ENCODE assay signal across 10 cellular contexts in genomic region chr1:212610575-212610967, GRCh38. TPM values are rescaled to one million over a fixed set of nuclear protein-coding genes. Genes with fewer than 3 reads are reported as not detected.
DNase-seq lines count a peak whose midpoint lies in the region; ATAC-seq and TF ChIP-seq lines count a peak whose summit lies in the region.
"Had no signal": no experiment of that assay in that cellular context is flagged by ENCODE, and none has a peak within 500 bp of the region (broad histone marks: within the 10 kb centered on the region; RNA-seq: fewer than 3 reads in every experiment).

No MANE protein-coding gene starts in this region.

- no peak overlapping the region for H3K27ac ChIP-seq in upper lobe of right lung

- peaks cover 29% of the 10 kb centered on the region for H3K27me3 Mint-ChIP-seq in stimulated activated naive CD8-positive, alpha-beta T cell treated with anti-CD3 and anti-CD28 coated beads, Interleukin-15, Interleukin-2, amounts not matched to agents 100 ng/mL and 50 ng/mL, for 24 hours
- H3K27me3 Mint-ChIP-seq in activated naive CD8-positive, alpha-beta T cell, result peaks cover 26% of the 10 kb centered on the region

- ATAC-seq in stimulated activated naive CD8-positive, alpha-beta T cell treated with anti-CD3 and anti-CD28 coated beads, Interleukin-15, Interleukin-2, amounts not matched to agents 100 U/mL and 50 U/mL, for 24 hours, result no peak
- no peak for ATAC-seq in upper lobe of right lung

- peaks cover 13% of the 10 kb centered on the region for H3K27me3 ChIP-seq in upper lobe of right lung

- H3K36me3 Mint-ChIP-seq in stimulated activated naive CD8-positive, alpha-beta T cell treated with anti-CD3 and anti-CD28 coated beads, Interleukin-15, Interleukin-2, amounts not matched to agents 100 ng/mL and 50 ng/mL, for 24 hours (ENCODE audit: low read depth), result peaks cover 27% of the 10 kb centered on the region
- peaks cover 12% of the 10 kb centered on the region for H3K36me3 Mint-ChIP-seq in activated naive CD8-positive, alpha-beta T cell

- H3K4me1 ChIP-seq in upper lobe of right lung, result peaks cover 31% of the 10 kb centered on the region

- intact Hi-C loops in upper lobe of right lung (cut with DNase I), result no loop called here

- H3K9me3 Mint-ChIP-seq in stimulated activated naive CD8-positive, alpha-beta T cell treated with anti-CD3 and anti-CD28 coated beads, Interleukin-15, Interleukin-2, amounts not matched to agents 100 ng/mL and 50 ng/mL, for 24 hours, result no peaks in the 10 kb centered on the region
- H3K9me3 Mint-ChIP-seq in activated naive CD8-positive, alpha-beta T cell (ENCODE audit: low read depth), result no peaks in the 10 kb centered on the region

- DNase-seq in stimulated activated naive CD8-positive, alpha-beta T cell treated with anti-CD3 and anti-CD28 coated beads, Interleukin-15, Interleukin-2, amounts not matched to agents 100 U/mL and 50 U/mL, for 24 hours, result no peak
- DNase-seq in kidney tubule cell (ENCODE audit: low spot score), result peak; percentile 28
- DNase-seq in upper lobe of right lung, result no peak
- DNase-seq in stimulated activated CD4-positive, alpha-beta T cell treated with anti-CD3 and anti-CD28 coated beads, Interleukin-15, amount 100 ng/mL, for 24 hours, result no peak
- no peak for DNase-seq in stimulated activated CD4-positive, alpha-beta T cell treated with anti-CD3 and anti-CD28 coated beads, Interleukin-4, amount 100 ng/mL, for 24 hours
- no peak for DNase-seq in DMS114 treated with DMSO at 0.1 percent for 48 hours (lab: John Stamatoyannopoulos, UW; ENCODE audit: unreplicated experiment)
- DNase-seq: foreskin fibroblast, NCI-H1694 treated with DMSO at 0.1 percent for 48 hours had no signal

- H3K4me3 ChIP-seq in upper lobe of right lung, result peak overlapping the region; percentile 78

- peak overlapping the region; percentile 6 for H3K27ac Mint-ChIP-seq in stimulated activated naive CD8-positive, alpha-beta T cell treated with anti-CD3 and anti-CD28 coated beads, Interleukin-15, Interleukin-2, amounts not matched to agents 100 ng/mL and 50 ng/mL, for 24 hours
- no peak overlapping the region for H3K27ac Mint-ChIP-seq in activated naive CD8-positive, alpha-beta T cell

- H3K4me3 Mint-ChIP-seq in stimulated activated naive CD8-positive, alpha-beta T cell treated with anti-CD3 and anti-CD28 coated beads, Interleukin-15, Interleukin-2, amounts not matched to agents 100 ng/mL and 50 ng/mL, for 24 hours, result peak overlapping the region; percentile 89
- H3K4me3 Mint-ChIP-seq in activated naive CD8-positive, alpha-beta T cell, result peak overlapping the region; percentile 91

- no peaks in the 10 kb centered on the region for H3K9me3 ChIP-seq in upper lobe of right lung

- peaks cover 72% of the 10 kb centered on the region for H3K4me1 Mint-ChIP-seq in stimulated activated naive CD8-positive, alpha-beta T cell treated with anti-CD3 and anti-CD28 coated beads, Interleukin-15, Interleukin-2, amounts not matched to agents 100 ng/mL and 50 ng/mL, for 24 hours (ENCODE audit: low read depth)
- peaks cover 45% of the 10 kb centered on the region for H3K4me1 Mint-ChIP-seq in activated naive CD8-positive, alpha-beta T cell (ENCODE audit: low read depth)

- peaks cover 5% of the 10 kb centered on the region for H3K36me3 ChIP-seq in upper lobe of right lung

- no peak for TF ChIP-seq CTCF in upper lobe of right lung (IDR thresholded peaks at IDR 0.05)

RNA-seq across cellular contexts. Expression of gene ATF3, which starts 2.0 kb away (rescaled TPM):
- total RNA-seq in upper lobe of right lung, result 28.9 TPM
